1 cellular context compared by ENCODE assay signal in genomic region chr20:43583982-43584432, GRCh38.
TF ChIP-seq lines count a peak whose summit lies in the region.

No MANE protein-coding gene starts in this region.

TF ChIP-seq in HepG2, 621 proteins besides CTCF, POLR2A, EP300 and RAD21 (continued from another document and continues in another):
- TF ChIP-seq MAFK (conservative IDR thresholded peaks at IDR 0.05 in 1 of 2, IDR thresholded peaks at IDR 0.05 in 1 of 2; ENCODE audit: low read length in 2 of 2) (peak in 1 of 2 experiments; percentile 8; a peak in 1 of 4 replicates), ZNF546 (CRISPR knock-in tag; conservative IDR thresholded peaks at IDR 0.05) (no peak), MED1 (CRISPR knock-in tag; IDR thresholded peaks at IDR 0.05) (peak; percentile 80), ZNF501 (CRISPR knock-in tag; IDR thresholded peaks at IDR 0.05) (0 out of 2 replicates have a peak, but pooled peaks have one; percentile 8), ATF7 (IDR thresholded peaks at IDR 0.05) (no peak), ATF7 (CRISPR knock-in tag; IDR thresholded peaks at IDR 0.05) (no peak), ZBTB38 (CRISPR knock-in tag; IDR thresholded peaks at IDR 0.05) (peak; percentile 92), IKZF4 (CRISPR knock-in tag; IDR thresholded peaks at IDR 0.05; ENCODE audit: borderline replicate concordance, low read depth, not compliant biosample characterization) (no peak), ZNF547 (CRISPR knock-in tag; IDR thresholded peaks at IDR 0.05) (no peak), SKIL (CRISPR knock-in tag; IDR thresholded peaks at IDR 0.05; ENCODE audit: borderline replicate concordance) (no peak), BRD4 (CRISPR knock-in tag; IDR thresholded peaks at IDR 0.05) (no peak), CBFB (CRISPR knock-in tag; IDR thresholded peaks at IDR 0.05) (peak; percentile 81), ELF3 (CRISPR knock-in tag; IDR thresholded peaks at IDR 0.05) (peak; percentile 24; the same call in 1 of the 2 replicates), TBX2 (CRISPR knock-in tag; IDR thresholded peaks at IDR 0.05; ENCODE audit: borderline replicate concordance) (peak; percentile 45; the same call in 1 of the 2 replicates), SALL1 (CRISPR knock-in tag; IDR thresholded peaks at IDR 0.05) (peak; percentile 89), NCOA2 (CRISPR knock-in tag; IDR thresholded peaks at IDR 0.05) (0 out of 2 replicates have a peak, but pooled peaks have one; percentile 35), ZKSCAN8 (CRISPR knock-in tag; IDR thresholded peaks at IDR 0.05; ENCODE audit: borderline replicate concordance) (no peak), TFAP4 (IDR thresholded peaks at IDR 0.05; ENCODE audit: borderline replicate concordance, low read depth) (peak; percentile 95), HNF4A (CRISPR knock-in tag; IDR thresholded peaks at IDR 0.05) (peak; percentile 59; the same call in 1 of the 2 replicates), BCL6 (CRISPR knock-in tag; IDR thresholded peaks at IDR 0.05) (peak; percentile 66), RXRA (CRISPR knock-in tag; IDR thresholded peaks at IDR 0.05) (peak; percentile 64; the same call in 1 of the 2 replicates), HOMEZ (CRISPR knock-in tag; IDR thresholded peaks at IDR 0.05; ENCODE audit: low read depth) (0 out of 2 replicates have a peak, but pooled peaks have one; percentile 73), FOXA1 (IDR thresholded peaks at IDR 0.05) (no peak), FOXA1 (CRISPR knock-in tag; IDR thresholded peaks at IDR 0.05) (peak; percentile 89), ZNF256 (CRISPR knock-in tag; conservative IDR thresholded peaks at IDR 0.05) (0 out of 2 replicates have a peak, but pooled peaks have one; percentile 24), ZNF329 (CRISPR knock-in tag; IDR thresholded peaks at IDR 0.05; ENCODE audit: low read depth) (no peak), NRL (CRISPR knock-in tag; IDR thresholded peaks at IDR 0.05; ENCODE audit: borderline replicate concordance) (no peak), HDAC2 (CRISPR knock-in tag; IDR thresholded peaks at IDR 0.05) (peak; percentile 28; the same call in 1 of the 2 replicates), PHF8 (CRISPR knock-in tag; IDR thresholded peaks at IDR 0.05) (peak; percentile 7; the same call in 1 of the 2 replicates), ZMYM2 (CRISPR knock-in tag; IDR thresholded peaks at IDR 0.05) (no peak), SOX5 (CRISPR knock-in tag; IDR thresholded peaks at IDR 0.05; ENCODE audit: borderline replicate concordance) (peak; percentile 55; the same call in 1 of the 2 replicates), ZNF652 (CRISPR knock-in tag; IDR thresholded peaks at IDR 0.05; ENCODE audit: borderline replicate concordance, low read depth) (no peak), ZSCAN9 (CRISPR knock-in tag; IDR thresholded peaks at IDR 0.05; ENCODE audit: borderline replicate concordance) (0 out of 2 replicates have a peak, but pooled peaks have one; percentile 73), ZSCAN21 (CRISPR knock-in tag; IDR thresholded peaks at IDR 0.05; ENCODE audit: borderline replicate concordance) (peak; percentile 67), ISX (CRISPR knock-in tag; conservative IDR thresholded peaks at IDR 0.05) (0 out of 2 replicates have a peak, but pooled peaks have one; percentile 27), MXI1 (IDR thresholded peaks at IDR 0.05; ENCODE audit: borderline replicate concordance, low read depth, low read length) (peak; percentile 76; the same call in 1 of the 3 replicates), YEATS4 (CRISPR knock-in tag; IDR thresholded peaks at IDR 0.05; ENCODE audit: borderline replicate concordance) (peak; percentile 43; the same call in 1 of the 2 replicates), ZZZ3 (CRISPR knock-in tag; IDR thresholded peaks at IDR 0.05; ENCODE audit: borderline replicate concordance) (no peak), SAP130 (CRISPR knock-in tag; IDR thresholded peaks at IDR 0.05; ENCODE audit: low read depth) (peak; percentile 92), HDAC1 (CRISPR knock-in tag; IDR thresholded peaks at IDR 0.05) (0 out of 2 replicates have a peak, but pooled peaks have one; percentile 12), KMT2B (CRISPR knock-in tag; IDR thresholded peaks at IDR 0.05) (no peak), ZNF350 (CRISPR knock-in tag; IDR thresholded peaks at IDR 0.05; ENCODE audit: borderline replicate concordance, low read depth) (peak; percentile 58; the same call in 1 of the 2 replicates), TEAD3 (CRISPR knock-in tag; optimal IDR thresholded peaks at IDR 0.05; ENCODE audit: borderline replicate concordance) (peak; percentile 77), NCOR1 (IDR thresholded peaks at IDR 0.05; ENCODE audit: borderline replicate concordance, low read length) (peak; percentile 63; the same call in 1 of the 2 replicates), ZBTB20 (CRISPR knock-in tag; IDR thresholded peaks at IDR 0.05; ENCODE audit: borderline replicate concordance, low read depth) (no peak)
- TF ChIP-seq, protein P1, sequence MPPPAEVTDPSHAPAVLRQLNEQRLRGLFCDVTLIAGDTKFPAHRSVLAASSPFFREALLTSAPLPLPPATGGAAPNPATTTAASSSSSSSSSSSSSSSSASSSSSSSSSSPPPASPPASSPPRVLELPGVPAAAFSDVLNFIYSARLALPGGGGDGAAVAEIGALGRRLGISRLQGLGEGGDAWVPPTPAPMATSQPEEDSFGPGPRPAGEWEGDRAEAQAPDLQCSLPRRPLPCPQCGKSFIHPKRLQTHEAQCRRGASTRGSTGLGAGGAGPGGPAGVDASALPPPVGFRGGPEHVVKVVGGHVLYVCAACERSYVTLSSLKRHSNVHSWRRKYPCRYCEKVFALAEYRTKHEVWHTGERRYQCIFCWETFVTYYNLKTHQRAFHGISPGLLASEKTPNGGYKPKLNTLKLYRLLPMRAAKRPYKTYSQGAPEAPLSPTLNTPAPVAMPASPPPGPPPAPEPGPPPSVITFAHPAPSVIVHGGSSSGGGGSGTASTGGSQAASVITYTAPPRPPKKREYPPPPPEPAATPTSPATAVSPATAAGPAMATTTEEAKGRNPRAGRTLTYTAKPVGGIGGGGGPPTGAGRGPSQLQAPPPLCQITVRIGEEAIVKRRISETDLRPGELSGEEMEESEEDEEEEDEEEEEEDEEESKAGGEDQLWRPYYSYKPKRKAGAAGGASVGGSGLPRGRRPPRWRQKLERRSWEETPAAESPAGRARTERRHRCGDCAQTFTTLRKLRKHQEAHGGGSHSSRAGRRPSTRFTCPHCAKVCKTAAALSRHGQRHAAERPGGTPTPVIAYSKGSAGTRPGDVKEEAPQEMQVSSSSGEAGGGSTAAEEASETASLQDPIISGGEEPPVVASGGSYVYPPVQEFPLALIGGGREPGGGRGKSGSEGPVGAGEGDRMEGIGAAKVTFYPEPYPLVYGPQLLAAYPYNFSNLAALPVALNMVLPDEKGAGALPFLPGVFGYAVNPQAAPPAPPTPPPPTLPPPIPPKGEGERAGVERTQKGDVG (CRISPR knock-in tag; IDR thresholded peaks at IDR 0.05; ENCODE audit: borderline replicate concordance) = peak; percentile 96
- TF ChIP-seq, protein P2, sequence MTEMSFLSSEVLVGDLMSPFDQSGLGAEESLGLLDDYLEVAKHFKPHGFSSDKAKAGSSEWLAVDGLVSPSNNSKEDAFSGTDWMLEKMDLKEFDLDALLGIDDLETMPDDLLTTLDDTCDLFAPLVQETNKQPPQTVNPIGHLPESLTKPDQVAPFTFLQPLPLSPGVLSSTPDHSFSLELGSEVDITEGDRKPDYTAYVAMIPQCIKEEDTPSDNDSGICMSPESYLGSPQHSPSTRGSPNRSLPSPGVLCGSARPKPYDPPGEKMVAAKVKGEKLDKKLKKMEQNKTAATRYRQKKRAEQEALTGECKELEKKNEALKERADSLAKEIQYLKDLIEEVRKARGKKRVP (CRISPR knock-in tag; IDR thresholded peaks at IDR 0.05) = peak in 1 of 2 experiments; percentile 75; a peak in 1 of 4 replicates
- TF ChIP-seq, protein P3, sequence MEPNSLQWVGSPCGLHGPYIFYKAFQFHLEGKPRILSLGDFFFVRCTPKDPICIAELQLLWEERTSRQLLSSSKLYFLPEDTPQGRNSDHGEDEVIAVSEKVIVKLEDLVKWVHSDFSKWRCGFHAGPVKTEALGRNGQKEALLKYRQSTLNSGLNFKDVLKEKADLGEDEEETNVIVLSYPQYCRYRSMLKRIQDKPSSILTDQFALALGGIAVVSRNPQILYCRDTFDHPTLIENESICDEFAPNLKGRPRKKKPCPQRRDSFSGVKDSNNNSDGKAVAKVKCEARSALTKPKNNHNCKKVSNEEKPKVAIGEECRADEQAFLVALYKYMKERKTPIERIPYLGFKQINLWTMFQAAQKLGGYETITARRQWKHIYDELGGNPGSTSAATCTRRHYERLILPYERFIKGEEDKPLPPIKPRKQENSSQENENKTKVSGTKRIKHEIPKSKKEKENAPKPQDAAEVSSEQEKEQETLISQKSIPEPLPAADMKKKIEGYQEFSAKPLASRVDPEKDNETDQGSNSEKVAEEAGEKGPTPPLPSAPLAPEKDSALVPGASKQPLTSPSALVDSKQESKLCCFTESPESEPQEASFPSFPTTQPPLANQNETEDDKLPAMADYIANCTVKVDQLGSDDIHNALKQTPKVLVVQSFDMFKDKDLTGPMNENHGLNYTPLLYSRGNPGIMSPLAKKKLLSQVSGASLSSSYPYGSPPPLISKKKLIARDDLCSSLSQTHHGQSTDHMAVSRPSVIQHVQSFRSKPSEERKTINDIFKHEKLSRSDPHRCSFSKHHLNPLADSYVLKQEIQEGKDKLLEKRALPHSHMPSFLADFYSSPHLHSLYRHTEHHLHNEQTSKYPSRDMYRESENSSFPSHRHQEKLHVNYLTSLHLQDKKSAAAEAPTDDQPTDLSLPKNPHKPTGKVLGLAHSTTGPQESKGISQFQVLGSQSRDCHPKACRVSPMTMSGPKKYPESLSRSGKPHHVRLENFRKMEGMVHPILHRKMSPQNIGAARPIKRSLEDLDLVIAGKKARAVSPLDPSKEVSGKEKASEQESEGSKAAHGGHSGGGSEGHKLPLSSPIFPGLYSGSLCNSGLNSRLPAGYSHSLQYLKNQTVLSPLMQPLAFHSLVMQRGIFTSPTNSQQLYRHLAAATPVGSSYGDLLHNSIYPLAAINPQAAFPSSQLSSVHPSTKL (CRISPR knock-in tag; IDR thresholded peaks at IDR 0.05) = peak; percentile 83
- TF ChIP-seq, protein P4, sequence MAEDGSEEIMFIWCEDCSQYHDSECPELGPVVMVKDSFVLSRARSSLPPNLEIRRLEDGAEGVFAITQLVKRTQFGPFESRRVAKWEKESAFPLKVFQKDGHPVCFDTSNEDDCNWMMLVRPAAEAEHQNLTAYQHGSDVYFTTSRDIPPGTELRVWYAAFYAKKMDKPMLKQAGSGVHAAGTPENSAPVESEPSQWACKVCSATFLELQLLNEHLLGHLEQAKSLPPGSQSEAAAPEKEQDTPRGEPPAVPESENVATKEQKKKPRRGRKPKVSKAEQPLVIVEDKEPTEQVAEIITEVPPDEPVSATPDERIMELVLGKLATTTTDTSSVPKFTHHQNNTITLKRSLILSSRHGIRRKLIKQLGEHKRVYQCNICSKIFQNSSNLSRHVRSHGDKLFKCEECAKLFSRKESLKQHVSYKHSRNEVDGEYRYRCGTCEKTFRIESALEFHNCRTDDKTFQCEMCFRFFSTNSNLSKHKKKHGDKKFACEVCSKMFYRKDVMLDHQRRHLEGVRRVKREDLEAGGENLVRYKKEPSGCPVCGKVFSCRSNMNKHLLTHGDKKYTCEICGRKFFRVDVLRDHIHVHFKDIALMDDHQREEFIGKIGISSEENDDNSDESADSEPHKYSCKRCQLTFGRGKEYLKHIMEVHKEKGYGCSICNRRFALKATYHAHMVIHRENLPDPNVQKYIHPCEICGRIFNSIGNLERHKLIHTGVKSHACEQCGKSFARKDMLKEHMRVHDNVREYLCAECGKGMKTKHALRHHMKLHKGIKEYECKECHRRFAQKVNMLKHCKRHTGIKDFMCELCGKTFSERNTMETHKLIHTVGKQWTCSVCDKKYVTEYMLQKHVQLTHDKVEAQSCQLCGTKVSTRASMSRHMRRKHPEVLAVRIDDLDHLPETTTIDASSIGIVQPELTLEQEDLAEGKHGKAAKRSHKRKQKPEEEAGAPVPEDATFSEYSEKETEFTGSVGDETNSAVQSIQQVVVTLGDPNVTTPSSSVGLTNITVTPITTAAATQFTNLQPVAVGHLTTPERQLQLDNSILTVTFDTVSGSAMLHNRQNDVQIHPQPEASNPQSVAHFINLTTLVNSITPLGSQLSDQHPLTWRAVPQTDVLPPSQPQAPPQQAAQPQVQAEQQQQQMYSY (CRISPR knock-in tag; IDR thresholded peaks at IDR 0.05) = no peak
